In genomic region chr18:11932393-11932792, GRCh38 we compare ENCODE assay signal across 28 cellular contexts.
"Had no signal": no experiment of that assay in that cellular context is flagged by ENCODE, and none has a peak within 500 bp of the region (broad histone marks: within the 10 kb centered on the region; RNA-seq: fewer than 3 reads in every experiment).

No MANE protein-coding gene starts in this region.

- H3K27me3 ChIP-seq: stomach, suprapubic skin, thyroid gland, tibial artery, tibial nerve, transverse colon, upper lobe of left lung, upper lobe of right lung, uterus, vagina had no signal

- H3K9me3 ChIP-seq: stomach, suprapubic skin, thoracic aorta, thyroid gland, tibial artery, tibial nerve, transverse colon, upper lobe of left lung, upper lobe of right lung, uterus, vagina had no signal

- ATAC-seq: stimulated activated effector memory CD8-positive, alpha-beta T cell treated with anti-CD3 and anti-CD28 coated beads, Interleukin-12 subunit alpha, Interleukin-12 subunit beta, amount 100 ng/mL, for 72 hours; stimulated activated memory B cell treated with anti-CD40 and anti-IgM and Interleukin-4, amounts not matched to agents 10 μg/mL and 1 μg/mL and 100 μg/mL, for 72 hours; stimulated activated naive B cell treated with anti-CD40 and anti-IgM and Interleukin-4, amounts not matched to agents 10 μg/mL and 1 μg/mL and 100 μg/mL, for 72 hours; stimulated activated naive CD8-positive, alpha-beta T cell treated with anti-CD3 and anti-CD28 coated beads, Interleukin-15, amount 100 ng/mL, for 72 hours; stimulated activated naive CD8-positive, alpha-beta T cell treated with anti-CD3 and anti-CD28 coated beads, Interleukin-15, Interleukin-2, amounts not matched to agents 100 U/mL and 50 U/mL, for 24 hours; upper lobe of right lung had no signal

- H3K27me3 Mint-ChIP-seq: stimulated activated naive B cell treated with anti-CD40 and anti-IgM and Interleukin-4, amounts not matched to agents 10 μg/mL and 1 μg/mL and 100 μg/mL, for 72 hours; stimulated activated naive CD8-positive, alpha-beta T cell treated with anti-CD3 and anti-CD28 coated beads, Interleukin-15, amount 100 ng/mL, for 72 hours; stimulated activated naive CD8-positive, alpha-beta T cell treated with anti-CD3 and anti-CD28 coated beads, Interleukin-15, Interleukin-2, amounts not matched to agents 100 ng/mL and 50 ng/mL, for 24 hours; type B pancreatic cell had no signal

- H3K27ac ChIP-seq: stomach, suprapubic skin, thoracic aorta, thyroid gland, tibial artery, tibial nerve, transverse colon, upper lobe of left lung, upper lobe of right lung, uterus, vagina had no signal

- H3K4me3 ChIP-seq: stomach, suprapubic skin, thoracic aorta, thyroid gland, tibial artery, tibial nerve, transverse colon, upper lobe of left lung, upper lobe of right lung, uterus, vagina had no signal

- H3K36me3 ChIP-seq: stomach, suprapubic skin, thoracic aorta, thyroid gland, tibial artery, tibial nerve, transverse colon, upper lobe of left lung, upper lobe of right lung, uterus, vagina had no signal

- H3K4me1 ChIP-seq: stomach, suprapubic skin, tibial artery, tibial nerve, transverse colon, upper lobe of left lung, upper lobe of right lung, uterus, vagina had no signal

- H3K27ac Mint-ChIP-seq: stimulated activated effector memory CD8-positive, alpha-beta T cell treated with anti-CD3 and anti-CD28 coated beads, Interleukin-12 subunit alpha, Interleukin-12 subunit beta, amount 100 ng/mL, for 72 hours; stimulated activated memory B cell treated with anti-CD40 and anti-IgM and Interleukin-4, amounts not matched to agents 10 μg/mL and 1 μg/mL and 100 μg/mL, for 72 hours; stimulated activated naive B cell treated with anti-CD40 and anti-IgM and Interleukin-4, amounts not matched to agents 10 μg/mL and 1 μg/mL and 100 μg/mL, for 72 hours; stimulated activated naive CD8-positive, alpha-beta T cell treated with anti-CD3 and anti-CD28 coated beads, Interleukin-15, amount 100 ng/mL, for 72 hours; stimulated activated naive CD8-positive, alpha-beta T cell treated with anti-CD3 and anti-CD28 coated beads, Interleukin-15, Interleukin-2, amounts not matched to agents 100 ng/mL and 50 ng/mL, for 24 hours; type B pancreatic cell had no signal

- DNase-seq: stimulated activated CD4-positive, alpha-beta T cell treated with anti-CD3 and anti-CD28 coated beads, Interleukin-2, amount 100 ng/mL, for 24 hours; stimulated activated CD4-positive, alpha-beta T cell treated with anti-CD3 and anti-CD28 coated beads, Interleukin-2, amount 100 ng/mL, for 48 hours; stimulated activated CD4-positive, alpha-beta T cell treated with anti-CD3 and anti-CD28 coated beads, Interleukin-4, amount 100 ng/mL, for 1 hour; stimulated activated CD4-positive, alpha-beta T cell treated with anti-CD3 and anti-CD28 coated beads, Interleukin-4, amount 100 ng/mL, for 24 hours; stimulated activated CD4-positive, alpha-beta T cell treated with anti-CD3 and anti-CD28 coated beads, Interleukin-4, amount 100 ng/mL, for 4 hours; stimulated activated CD8-positive, alpha-beta memory T cell treated with anti-CD3 and anti-CD28 coated beads, Interleukin-4, amount 100 ng/mL, for 48 hours; stimulated activated naive B cell treated with anti-CD40 and anti-IgM and Interleukin-4, amounts not matched to agents 10 μg/mL and 1 μg/mL and 100 μg/mL, for 72 hours; stimulated activated naive CD4-positive, alpha-beta T cell; stimulated activated naive CD4-positive, alpha-beta T cell treated with Interleukin-2 at 50 U/mL for 16 hours; stimulated activated naive CD8-positive, alpha-beta T cell treated with anti-CD3 and anti-CD28 coated beads, Interleukin-15, amount 100 ng/mL, for 72 hours; stimulated activated naive CD8-positive, alpha-beta T cell treated with anti-CD3 and anti-CD28 coated beads, Interleukin-15, Interleukin-2, amounts not matched to agents 100 U/mL and 50 U/mL, for 24 hours; stomach; substantia nigra; thyroid gland; tibial artery; transverse colon; trophoblast cell; upper lobe of right lung; uterus had no signal

- H3K4me3 Mint-ChIP-seq: stimulated activated effector memory CD8-positive, alpha-beta T cell treated with anti-CD3 and anti-CD28 coated beads, Interleukin-12 subunit alpha, Interleukin-12 subunit beta, amount 100 ng/mL, for 72 hours; stimulated activated memory B cell treated with anti-CD40 and anti-IgM and Interleukin-4, amounts not matched to agents 10 μg/mL and 1 μg/mL and 100 μg/mL, for 72 hours; stimulated activated naive B cell treated with anti-CD40 and anti-IgM and Interleukin-4, amounts not matched to agents 10 μg/mL and 1 μg/mL and 100 μg/mL, for 72 hours; stimulated activated naive CD8-positive, alpha-beta T cell treated with anti-CD3 and anti-CD28 coated beads, Interleukin-15, amount 100 ng/mL, for 72 hours; stimulated activated naive CD8-positive, alpha-beta T cell treated with anti-CD3 and anti-CD28 coated beads, Interleukin-15, Interleukin-2, amounts not matched to agents 100 ng/mL and 50 ng/mL, for 24 hours; type B pancreatic cell had no signal

- H3K4me1 Mint-ChIP-seq: stimulated activated effector memory CD8-positive, alpha-beta T cell treated with anti-CD3 and anti-CD28 coated beads, Interleukin-12 subunit alpha, Interleukin-12 subunit beta, amount 100 ng/mL, for 72 hours; stimulated activated memory B cell treated with anti-CD40 and anti-IgM and Interleukin-4, amounts not matched to agents 10 μg/mL and 1 μg/mL and 100 μg/mL, for 72 hours; stimulated activated naive B cell treated with anti-CD40 and anti-IgM and Interleukin-4, amounts not matched to agents 10 μg/mL and 1 μg/mL and 100 μg/mL, for 72 hours; stimulated activated naive CD8-positive, alpha-beta T cell treated with anti-CD3 and anti-CD28 coated beads, Interleukin-15, amount 100 ng/mL, for 72 hours had no signal

- H3K36me3 Mint-ChIP-seq: stimulated activated effector memory CD8-positive, alpha-beta T cell treated with anti-CD3 and anti-CD28 coated beads, Interleukin-12 subunit alpha, Interleukin-12 subunit beta, amount 100 ng/mL, for 72 hours; stimulated activated memory B cell treated with anti-CD40 and anti-IgM and Interleukin-4, amounts not matched to agents 10 μg/mL and 1 μg/mL and 100 μg/mL, for 72 hours; stimulated activated naive B cell treated with anti-CD40 and anti-IgM and Interleukin-4, amounts not matched to agents 10 μg/mL and 1 μg/mL and 100 μg/mL, for 72 hours; type B pancreatic cell had no signal

- H3K9me3 Mint-ChIP-seq: stimulated activated effector memory CD8-positive, alpha-beta T cell treated with anti-CD3 and anti-CD28 coated beads, Interleukin-12 subunit alpha, Interleukin-12 subunit beta, amount 100 ng/mL, for 72 hours; stimulated activated memory B cell treated with anti-CD40 and anti-IgM and Interleukin-4, amounts not matched to agents 10 μg/mL and 1 μg/mL and 100 μg/mL, for 72 hours; stimulated activated naive B cell treated with anti-CD40 and anti-IgM and Interleukin-4, amounts not matched to agents 10 μg/mL and 1 μg/mL and 100 μg/mL, for 72 hours; stimulated activated naive CD8-positive, alpha-beta T cell treated with anti-CD3 and anti-CD28 coated beads, Interleukin-15, amount 100 ng/mL, for 72 hours; stimulated activated naive CD8-positive, alpha-beta T cell treated with anti-CD3 and anti-CD28 coated beads, Interleukin-15, Interleukin-2, amounts not matched to agents 100 ng/mL and 50 ng/mL, for 24 hours; type B pancreatic cell had no signal
